Comparison of ENCODE assay signal across 8 cellular contexts in genomic region chr19:8390617-8390981, GRCh38. TPM values are rescaled to one million over a fixed set of nuclear protein-coding genes. Genes with fewer than 3 reads are reported as not detected.
DNase-seq lines count a peak whose midpoint lies in the region; ATAC-seq and TF ChIP-seq lines count a peak whose summit lies in the region.

No MANE protein-coding gene starts in this region.

- intact Hi-C loops in body of pancreas (cut with DNase I) (no loop called here), sigmoid colon (cut with DNase I) (loop anchor here (1.0 kb wide), 1 partner anchor 28 kb away; no protein-coding TSS in a partner anchor)

- H3K27ac ChIP-seq in body of pancreas (peak overlapping the region; percentile 100), iPS DF 6.9 (ENCODE audit: low read length) (no peak overlapping the region), sigmoid colon (peak overlapping the region; percentile 99 to 100 (median 100))

- H3K4me3 ChIP-seq in body of pancreas (peak overlapping the region; percentile 72 to 75), iPS DF 6.9 (ENCODE audit: low read length) (peak overlapping the region; percentile 93), sigmoid colon (peak overlapping the region; percentile 55 to 100 (median 92))

- H3K27me3 ChIP-seq in body of pancreas (no peaks in the 10 kb centered on the region), iPS DF 6.9 (ENCODE audit: control insufficient read depth, insufficient read depth, low read length) (no peaks in the 10 kb centered on the region), sigmoid colon (no peaks in the 10 kb centered on the region)

- WGBS in body of pancreas, 2 donors: 0 to 2% methylated on average over 17 to 25 of the region's 28 CpGs
- no CpG with 5 or more reads among the region's 28 CpGs for WGBS in iPS DF 6.9 (ENCODE audit: insufficient coverage, insufficient read length)
- WGBS in sigmoid colon, 2 donors: 0 to 1% methylated on average over 28 of the region's 28 CpGs

- TF ChIP-seq CTCF in body of pancreas (IDR thresholded peaks at IDR 0.05) (no peak), sigmoid colon (IDR thresholded peaks at IDR 0.05) (no peak)

- ATAC-seq in HG03025 (IDR thresholded peaks at IDR 0.05; ENCODE audit: low FRiP score, unreplicated experiment) (peak; percentile 42), body of pancreas (peak; percentile 73)

- no peaks in the 10 kb centered on the region for H3K9me3 ChIP-seq in body of pancreas
- no peaks in the 10 kb centered on the region for H3K9me3 ChIP-seq in iPS DF 6.9 (ENCODE audit: control insufficient read depth, insufficient read depth, low read length)
- H3K9me3 ChIP-seq in sigmoid colon: no peaks in the 10 kb centered on the region

- peaks cover 90% of the 10 kb centered on the region for H3K4me1 ChIP-seq in body of pancreas
- no peaks in the 10 kb centered on the region for H3K4me1 ChIP-seq in iPS DF 6.9 (ENCODE audit: control insufficient read depth, insufficient read depth, low read length)
- H3K4me1 ChIP-seq in sigmoid colon: peaks cover 4 to 50% (median 44%) of the 10 kb centered on the region in 4 donors

- DNase-seq in NCI-H2081 (lab: John Stamatoyannopoulos, UW) (peak; percentile 64 to 88), NCI-H2081 treated with DMSO at 0.1 percent for 48 hours (lab: John Stamatoyannopoulos, UW) (no peak), NCI-H2029 treated with DMSO at 0.1 percent for 48 hours (lab: John Stamatoyannopoulos, UW) (peak; percentile 72), UCSD-AML1 (lab: John Stamatoyannopoulos, UW; ENCODE audit: unreplicated experiment) (peak; percentile 97), body of pancreas (peak; percentile 97 to 99 (median 98)), iPS DF 6.9 (ENCODE audit: low read depth, low spot score) (no peak), sigmoid colon (peak; percentile 98)

- peak in 2 of 3 donors; percentile 17 to 51 for TF ChIP-seq POLR2A in body of pancreas (IDR thresholded peaks at IDR 0.05)
- TF ChIP-seq POLR2A in sigmoid colon (IDR thresholded peaks at IDR 0.05): peak in 1 of 2 donors; percentile 18

- TF ChIP-seq EP300 in sigmoid colon (IDR thresholded peaks at IDR 0.05): no peak

- H3K36me3 ChIP-seq in body of pancreas (replicated peaks in 1 of 2; ENCODE audit: insufficient read depth in 1 of 2, low read depth in 2 of 2): no peaks in the 10 kb centered on the region
- H3K36me3 ChIP-seq in iPS DF 6.9 (ENCODE audit: control insufficient read depth, insufficient read depth, low read length): no peaks in the 10 kb centered on the region
- no peaks in the 10 kb centered on the region for H3K36me3 ChIP-seq in sigmoid colon

RNA-seq across cellular contexts. Expression of gene RAB11B, which starts 0.4 kb away (rescaled TPM):
- total RNA-seq in body of pancreas: 10 to 100 TPM; 47.7 to 50.4 TPM
- total RNA-seq in sigmoid colon: 10 to 100 TPM; 17.5 to 42.1 (median 28.7) TPM
- 100 to 1,000 TPM in 1 of 3 donors, 10 to 100 TPM in 2; 67.0 to 103 (median 82.9) TPM for polyA plus RNA-seq in sigmoid colon

RNA-seq across cellular contexts. Expression of gene MARCHF2, which starts 22.5 kb away (rescaled TPM):
- total RNA-seq in body of pancreas: 10 to 100 TPM; 32.9 to 35.9 TPM
- 100 to 1,000 TPM; 283 to 383 (median 303) TPM for total RNA-seq in sigmoid colon
- 10 to 100 TPM; 25.8 to 46.2 (median 42.1) TPM for polyA plus RNA-seq in sigmoid colon

RNA-seq across cellular contexts. Expression of gene ANGPTL4, which starts 26.6 kb away (rescaled TPM):
- 100 to 1,000 TPM in 1 of 2 donors, 10 to 100 TPM in 1; 68.7 to 110 TPM for total RNA-seq in body of pancreas
- 10 to 100 TPM in 3 of 4 donors, 1 to 10 TPM in 1; 7.1 to 31.6 (median 24.0) TPM for total RNA-seq in sigmoid colon
- 10 to 100 TPM in 1 of 3 donors, 1 to 10 TPM in 2; 2.3 to 10.3 (median 2.4) TPM for polyA plus RNA-seq in sigmoid colon

RNA-seq across cellular contexts. Expression of gene KANK3, which starts 47.5 kb away (rescaled TPM):
- total RNA-seq in body of pancreas (10 to 100 TPM in 1 of 2 donors, 1 to 10 TPM in 1; 9.1 to 25.7 TPM), sigmoid colon (1 to 10 TPM; 6.5 to 8.9 (median 8.4) TPM)
- polyA plus RNA-seq in sigmoid colon: 1 to 10 TPM in 2 of 3 donors, under 1 TPM in 1; 0.92 to 4.9 (median 3.6) TPM

RNA-seq across cellular contexts. Expression of gene HNRNPM, which starts 54.2 kb away (rescaled TPM):
- 100 to 1,000 TPM in 1 of 2 donors, 10 to 100 TPM in 1; 64.9 to 146 TPM for total RNA-seq in body of pancreas
- 100 to 1,000 TPM in 1 of 4 donors, 10 to 100 TPM in 3; 62.8 to 100 (median 76.1) TPM for total RNA-seq in sigmoid colon
- polyA plus RNA-seq in sigmoid colon: 100 to 1,000 TPM in 1 of 3 donors, 10 to 100 TPM in 2; 80.5 to 224 (median 83.9) TPM

Comparison
In these comparisons a context has a peak if more than half of its experiments do, and no peak if none do; other contexts are left out.
1. DNase-seq: peak in NCI-H2081 (2 of 2), NCI-H2029 treated with DMSO at 0.1 percent for 48 hours (single experiment), UCSD-AML1 (single experiment), body of pancreas (4 of 4) and sigmoid colon (single experiment); none in NCI-H2081 treated with DMSO at 0.1 percent for 48 hours (single experiment) and iPS DF 6.9 (single experiment).
2. RNA of gene MARCHF2, which starts 22.5 kb away (total RNA-seq): 283 to 383 TPM in sigmoid colon; 32.9 to 35.9 TPM in body of pancreas; every median in the first group is over 4 times any median in the second.
3. Peak in every context shown above with its lines, with median percentiles within 50 percentile points of each other: H3K4me3 ChIP-seq.